In genomic region chr19:2333027-2333806, GRCh38 we compare ENCODE assay signal across 9 cellular contexts. TPM values are rescaled to one million over a fixed set of nuclear protein-coding genes. Genes with fewer than 3 reads are reported as not detected.
A peak's percentile ranks its signal among the peaks of the same experiment; 100 is the strongest.
DNase-seq lines count a peak whose midpoint lies in the region; ATAC-seq and TF ChIP-seq lines count a peak whose summit lies in the region.
"Had no signal": no experiment of that assay in that cellular context is flagged by ENCODE, and none has a peak within 500 bp of the region (broad histone marks: within the 10 kb centered on the region; RNA-seq: fewer than 3 reads in every experiment).

No MANE protein-coding gene starts in this region.

- ATAC-seq in gastrocnemius medialis = no peak

- intact Hi-C loops in gastrocnemius medialis (cut with DNase I; ENCODE audit: low total_unique reads) = loop anchor here (5.0 kb wide), 1 partner anchor 114 kb away; no protein-coding TSS in a partner anchor

- TF ChIP-seq POLR2A in gastrocnemius medialis (IDR thresholded peaks at IDR 0.05) = no peak

- H3K4me1 ChIP-seq in gastrocnemius medialis = peaks cover 44 to 48% of the 10 kb centered on the region in 2 donors

- peaks cover 9% of the 10 kb centered on the region for H3K9me3 Mint-ChIP-seq in T-helper 2 cell treated with Interferon-gamma antibody and Interleukin-4, amounts not matched to agents 5 μg/mL and 100 μg/mL, for 36 hours

- H3K27ac ChIP-seq in caudate nucleus (ENCODE audit: low read depth, low read length) = peak overlapping the region; percentile 18
- H3K27ac ChIP-seq in gastrocnemius medialis = peak overlapping the region; percentile 81 to 96 (median 91)
- H3K27ac ChIP-seq: KMS-11 had no signal

- H3K4me3 ChIP-seq in gastrocnemius medialis = no peak overlapping the region

- DNase-seq in T-helper 2 cell treated with Interferon-gamma antibody and Interleukin-4, amounts not matched to agents 5 μg/mL and 100 μg/mL, for 36 hours (ENCODE audit: low spot score) = no peak
- DNase-seq in T-helper 2 cell (no peak), NCI-H345 (lab: John Stamatoyannopoulos, UW) (peak; percentile 94), caudate nucleus (lab: John Stamatoyannopoulos, UW) (no peak), gastrocnemius medialis (peak in 1 of 2 donors; percentile 89), NCI-H446 treated with DMSO at 0.1 percent for 48 hours (lab: John Stamatoyannopoulos, UW) (no peak), GM13977 (ENCODE audit: low spot score) (no peak), G401 (ENCODE audit: low spot score) (no peak)

- H3K27me3 Mint-ChIP-seq in T-helper 2 cell treated with Interferon-gamma antibody and Interleukin-4, amounts not matched to agents 5 μg/mL and 100 μg/mL, for 36 hours (ENCODE audit: low read depth) = no peaks in the 10 kb centered on the region

- in situ Hi-C loops in gastrocnemius medialis (cut with MboI; ENCODE audit: low sequenced_read_pairs in 4 of 4) = no loop called here
- in situ Hi-C loops in GM13977 (cut with MboI; ENCODE audit: low pct_unique_long_range_greater_than_20kb, low sequenced_read_pairs, unreplicated experiment) = no loop called here
- in situ Hi-C loops in G401 (cut with HindIII; ENCODE audit: low sequenced_read_pairs) = no loop called here

- peak overlapping the region; percentile 9 for H3K27ac Mint-ChIP-seq in T-helper 2 cell treated with Interferon-gamma antibody and Interleukin-4, amounts not matched to agents 5 μg/mL and 100 μg/mL, for 36 hours

- H3K36me3 Mint-ChIP-seq in T-helper 2 cell treated with Interferon-gamma antibody and Interleukin-4, amounts not matched to agents 5 μg/mL and 100 μg/mL, for 36 hours (ENCODE audit: low read depth) = peaks cover 18% of the 10 kb centered on the region

- no peaks in the 10 kb centered on the region for H3K9me3 ChIP-seq in gastrocnemius medialis

- no peaks in the 10 kb centered on the region for H3K36me3 ChIP-seq in gastrocnemius medialis

- H3K4me3 Mint-ChIP-seq in T-helper 2 cell treated with Interferon-gamma antibody and Interleukin-4, amounts not matched to agents 5 μg/mL and 100 μg/mL, for 36 hours = no peak overlapping the region

- peaks cover 19% of the 10 kb centered on the region for H3K4me1 Mint-ChIP-seq in T-helper 2 cell treated with Interferon-gamma antibody and Interleukin-4, amounts not matched to agents 5 μg/mL and 100 μg/mL, for 36 hours (ENCODE audit: low read depth)

- TF ChIP-seq CTCF in gastrocnemius medialis (IDR thresholded peaks at IDR 0.05 in 4 of 5, conservative IDR thresholded peaks at IDR 0.05 in 1 of 5) (no peak), GM13977 (IDR thresholded peaks at IDR 0.05; ENCODE audit: extremely low read depth, insufficient read depth, missing control alignments) (no peak)

- no peaks in the 10 kb centered on the region for H3K27me3 ChIP-seq in gastrocnemius medialis

RNA-seq across cellular contexts. Expression of gene SPPL2B, which starts 4.7 kb away (rescaled TPM):
- 10 to 100 TPM; 18.1 to 27.7 (median 23.2) TPM for total RNA-seq in gastrocnemius medialis
- 31.6 and 36.5 TPM in 2 replicates for total RNA-seq in G401 (2014; rRNA removed; shearing (Covaris generic))

RNA-seq across cellular contexts. Expression of gene LSM7, which starts 4.8 kb away (rescaled TPM):
- total RNA-seq in gastrocnemius medialis = 100 to 1,000 TPM in 1 of 4 donors, 10 to 100 TPM in 3; 70.0 to 109 (median 77.5) TPM
- total RNA-seq in G401 (2014; rRNA removed; shearing (Covaris generic)) = 400 and 511 TPM in 2 replicates

RNA-seq across cellular contexts. Expression of gene LINGO3, which starts 25.3 kb away (rescaled TPM):
- not detected for total RNA-seq in gastrocnemius medialis
- total RNA-seq in G401 (2014; rRNA removed; shearing (Covaris generic)) = not detected in 2 replicates

RNA-seq across cellular contexts. Expression of gene TMPRSS9, which starts 26.8 kb away (rescaled TPM):
- not detected for total RNA-seq in gastrocnemius medialis
- 0.17 TPM in 1 of 2 replicates, not detected in the other for total RNA-seq in G401 (2014; rRNA removed; shearing (Covaris generic))

RNA-seq across cellular contexts. Expression of gene PEAK3, which starts 51.2 kb away (rescaled TPM):
- under 1 TPM in 1 of 4 donors, not detected in 3; 0.11 TPM for total RNA-seq in gastrocnemius medialis
- not detected in 2 replicates for total RNA-seq in G401 (2014; rRNA removed; shearing (Covaris generic))
